21 cellular contexts compared by ENCODE assay signal in genomic region chr12:33330940-33331339, GRCh38.
DNase-seq lines count a peak whose midpoint lies in the region; ATAC-seq, FAIRE-seq and TF ChIP-seq lines count a peak whose summit lies in the region.
"Had no signal": no experiment of that assay in that cellular context is flagged by ENCODE, and none has a peak within 500 bp of the region (broad histone marks: within the 10 kb centered on the region; RNA-seq: fewer than 3 reads in every experiment).

No MANE protein-coding gene starts in this region.

- H3K27me3 ChIP-seq in K562 (ENCODE audit: control insufficient read depth in 2 of 2, insufficient read depth in 2 of 2, low read length in 2 of 2), result no peaks in the 10 kb centered on the region

- BruUV-seq in K562 (replicated peaks; lab: Mats Ljungman, UMichigan), result no TSS peak

- TF ChIP-seq RAD21 in K562 (CRISPR knock-in tag; conservative IDR thresholded peaks at IDR 0.05 in 1 of 2, IDR thresholded peaks at IDR 0.05 in 1 of 2), result no peak

- H2AFZ ChIP-seq in K562 (ENCODE audit: low read depth, low read length), result no peak overlapping the region

- CTCF ChIA-PET in K562 (lab: Yijun Ruan, JAX; ENCODE audit: low intra/inter-chr PET ratio), result no interaction called here

- POLR2A ChIA-PET in K562 (lab: Yijun Ruan, JAX), result interaction anchor here (1.2 kb wide), 1 partner anchor 13 kb away, joined by 3 read pairs; no protein-coding TSS in a partner anchor

- peak; percentile 6 for DNase-seq in NCI-H345 (lab: John Stamatoyannopoulos, UW)
- DNase-seq in NCI-H345 treated with DMSO at 0.1 percent for 48 hours (lab: John Stamatoyannopoulos, UW; ENCODE audit: unreplicated experiment), result no peak
- DNase-seq in LNCaP clone FGC (ENCODE audit: low read depth), result peak; percentile 35
- DNase-seq in K562 (ENCODE audit: extremely low read depth in 1 of 4, low spot score in 3 of 4), result peak in 1 of 4 experiments; percentile 5
- DNase-seq in NCI-H187 (lab: John Stamatoyannopoulos, UW), result no peak
- DNase-seq: DMS79, H7, HFFc6, Kasumi-1, NCI-H1694, NCI-H2081 treated with DMSO at 0.1 percent for 48 hours, NCI-H226, NCI-H524 treated with DMSO at 0.1 percent for 48 hours, OCI-M1, T-helper 9 cell had no signal

- H3K4me1 ChIP-seq in K562 (replicated peaks in 1 of 2; ENCODE audit: control insufficient read depth in 2 of 2, insufficient read depth in 2 of 2, low read length in 2 of 2), result no peaks in the 10 kb centered on the region
- H3K4me1 ChIP-seq: A549 had no signal

- ATAC-seq in K562 (no peak), GM19455 (IDR thresholded peaks at IDR 0.05; ENCODE audit: unreplicated experiment) (no peak), HG03159 (IDR thresholded peaks at IDR 0.05; ENCODE audit: unreplicated experiment) (no peak)
- ATAC-seq: A549, Right ventricle myocardium inferior had no signal

- no peak overlapping the region for H3K9ac ChIP-seq in K562 (ENCODE audit: insufficient read depth in 1 of 2, low read depth in 2 of 2, low read length in 2 of 2)

- no peak for TF ChIP-seq EP300 in K562 (IDR thresholded peaks at IDR 0.05; ENCODE audit: low read length)

- no peaks in the 10 kb centered on the region for H4K20me1 ChIP-seq in K562 (replicated peaks; ENCODE audit: control insufficient read depth, insufficient read depth, low read length)

- TF ChIP-seq CTCF in LNCaP clone FGC (IDR thresholded peaks at IDR 0.05; ENCODE audit: control insufficient read depth, extremely low read depth, insufficient read depth) (no peak), K562 (IDR thresholded peaks at IDR 0.05 in 2 of 3, conservative IDR thresholded peaks at IDR 0.05 in 1 of 3; ENCODE audit: insufficient read depth in 2 of 3, low read depth in 1 of 3, low read length in 3 of 3) (no peak)

- no peak for FAIRE-seq in K562 (lab: Jason Lieb, UNC)
- FAIRE-seq: A549, D721Med, RCC 7860 had no signal

- intact Hi-C loops in K562 (cut with micrococcal nuclease), result no loop called here

- 15% methylated on average over 2 of the region's 2 CpGs for WGBS in K562 (ENCODE audit: insufficient coverage, low coverage, missing lambda C conversion rate)

- H3K27ac ChIP-seq in K562 (ENCODE audit: extremely low read depth, low read depth, low read length), result no peak overlapping the region
- H3K27ac ChIP-seq: A549 had no signal

- TF ChIP-seq POLR2A in K562 (conservative IDR thresholded peaks at IDR 0.05), result no peak

- H3K36me3 ChIP-seq in K562 (ENCODE audit: control insufficient read depth, insufficient read depth, low read length), result no peaks in the 10 kb centered on the region

- no peaks in the 10 kb centered on the region for H3K9me1 ChIP-seq in K562 (ENCODE audit: control insufficient read depth, insufficient read depth, low read length)

- no peak overlapping the region for H3K4me2 ChIP-seq in K562 (ENCODE audit: insufficient read depth, low read length)
- H3K4me2 ChIP-seq: A549 had no signal

- in situ Hi-C loops in K562 (cut with MboI), result no loop called here

- H3K9me3 ChIP-seq in K562 (replicated peaks; ENCODE audit: control insufficient read depth, insufficient read depth, low read depth, low read length), result no peaks in the 10 kb centered on the region
- H3K9me3 ChIP-seq: A549 had no signal

- H3K79me2 ChIP-seq in K562 (ENCODE audit: control insufficient read depth, insufficient read depth, low read length), result no peaks in the 10 kb centered on the region

- no peak overlapping the region for H3K4me3 ChIP-seq in LNCaP clone FGC (ENCODE audit: low read depth, low read length)
- H3K4me3 ChIP-seq in K562, result no peak overlapping the region
- H3K4me3 ChIP-seq: A549 had no signal

TF ChIP-seq in K562, 482 proteins besides CTCF, POLR2A, EP300 and RAD21:
- TF ChIP-seq L3MBTL2 (IDR thresholded peaks at IDR 0.05) (peak; percentile 70), LCOR (CRISPR knock-in tag; IDR thresholded peaks at IDR 0.05) (no peak), RBM14 (IDR thresholded peaks at IDR 0.05; ENCODE audit: borderline replicate concordance, insufficient read depth, low read depth, low read length) (no peak), NFIC (IDR thresholded peaks at IDR 0.05) (peak; percentile 79), SETDB1 (IDR thresholded peaks at IDR 0.05; ENCODE audit: low read length) (no peak), ZNF263 (CRISPR knock-in tag; IDR thresholded peaks at IDR 0.05; ENCODE audit: borderline replicate concordance) (no peak), NR2C2 (CRISPR knock-in tag; IDR thresholded peaks at IDR 0.05) (no peak), NR2C2 (tag; IDR thresholded peaks at IDR 0.05) (no peak), MGA (IDR thresholded peaks at IDR 0.05) (peak; percentile 34; the same call in 1 of the 2 replicates), E2F6 (IDR thresholded peaks at IDR 0.05; ENCODE audit: borderline replicate concordance in 1 of 2, extremely low read depth in 1 of 2, insufficient read depth in 1 of 2, insufficient read length in 1 of 2, low read depth in 1 of 2, low read length in 1 of 2, poor library complexity in 1 of 2, severe bottlenecking in 1 of 2) (peak in 1 of 2 experiments; percentile 24), HDAC6 (IDR thresholded peaks at IDR 0.05; ENCODE audit: low read depth, low read length) (no peak)

Comparison
In these comparisons a context has a peak if more than half of its experiments do, and no peak if none do; other contexts are left out.
1. DNase-seq: peak in NCI-H345 (single experiment) and LNCaP clone FGC (single experiment); none in NCI-H345 treated with DMSO at 0.1 percent for 48 hours (single experiment) and NCI-H187 (0 of 2).